Comparison of ENCODE assay signal across 8 cellular contexts in genomic region chr5:112146323-112146848, GRCh38.
DNase-seq lines count a peak whose midpoint lies in the region; ATAC-seq and TF ChIP-seq lines count a peak whose summit lies in the region.

No MANE protein-coding gene starts in this region.

- DNase-seq in EH (ENCODE audit: low read depth) = peak; percentile 87
- DNase-seq in foreskin keratinocyte = peak; percentile 75 to 85
- DNase-seq in activated T-helper 1 cell treated with anti-CD3 and anti-CD28 coated beads, Interleukin-12 subunit alpha, Interleukin-12 subunit beta, Interleukin-2, Interleukin-4 antibody, amounts not matched to agents 30 ng/mL and 10 ng/mL and 1 ng/mL, durations not matched to agents 14 hours and 24 hours and 36 hours (ENCODE audit: low spot score) = no peak
- DNase-seq in CD4-positive, alpha-beta T cell = no peak
- no peak for DNase-seq in NK-92 treated with Interleukin-12 subunit alpha and Interleukin-12 subunit beta, amount 100 ng/mL, for 24 hours (lab: John Stamatoyannopoulos, UW)
- DNase-seq in WERI-Rb-1 = no peak

- no peaks in the 10 kb centered on the region for H3K9me3 Mint-ChIP-seq in activated T-helper 1 cell treated with anti-CD3 and anti-CD28 coated beads, Interleukin-12 subunit alpha, Interleukin-12 subunit beta, Interleukin-2, Interleukin-4 antibody, amounts not matched to agents 30 ng/mL and 10 ng/mL and 1 ng/mL, durations not matched to agents 14 hours and 24 hours and 36 hours
- no peaks in the 10 kb centered on the region for H3K9me3 Mint-ChIP-seq in CD4-positive, alpha-beta T cell

- H3K4me3 Mint-ChIP-seq in activated T-helper 1 cell treated with anti-CD3 and anti-CD28 coated beads, Interleukin-12 subunit alpha, Interleukin-12 subunit beta, Interleukin-2, Interleukin-4 antibody, amounts not matched to agents 30 ng/mL and 10 ng/mL and 1 ng/mL, durations not matched to agents 14 hours and 24 hours and 36 hours = no peak overlapping the region
- no peak overlapping the region for H3K4me3 Mint-ChIP-seq in CD4-positive, alpha-beta T cell

- H3K4me3 ChIP-seq in WERI-Rb-1 (ENCODE audit: low read depth, low read length) = no peak overlapping the region

- no peaks in the 10 kb centered on the region for H3K4me1 Mint-ChIP-seq in activated T-helper 1 cell treated with anti-CD3 and anti-CD28 coated beads, Interleukin-12 subunit alpha, Interleukin-12 subunit beta, Interleukin-2, Interleukin-4 antibody, amounts not matched to agents 30 ng/mL and 10 ng/mL and 1 ng/mL, durations not matched to agents 14 hours and 24 hours and 36 hours (ENCODE audit: low read depth)
- no peaks in the 10 kb centered on the region for H3K4me1 Mint-ChIP-seq in CD4-positive, alpha-beta T cell (ENCODE audit: low read depth)

- H3K27me3 ChIP-seq in foreskin keratinocyte (no peaks in the 10 kb centered on the region), WERI-Rb-1 (ENCODE audit: insufficient read depth, low read depth, severe bottlenecking) (no peaks in the 10 kb centered on the region)
- H3K27me3 ChIP-seq in CD4-positive, alpha-beta T cell (ENCODE audit: control insufficient read depth, insufficient read depth, low read length) = no peaks in the 10 kb centered on the region

- intact Hi-C loops in activated T-helper 1 cell treated with anti-CD3 and anti-CD28 coated beads, Interleukin-12 subunit alpha, Interleukin-12 subunit beta, Interleukin-2, Interleukin-4 antibody, amounts not matched to agents 30 ng/mL and 10 ng/mL and 1 ng/mL, durations not matched to agents 14 hours and 24 hours and 36 hours (cut with micrococcal nuclease) = loop anchor here (2.0 kb wide), 1 partner anchor 868 kb away; no protein-coding TSS in a partner anchor
- intact Hi-C loops in CD4-positive, alpha-beta T cell (cut with DNase I, micrococcal nuclease) = loop anchor here in 1 of 2 experiments (2.0 to 5.0 kb wide), 3 partner anchors 864 to 1389 kb away; no protein-coding TSS in a partner anchor

- H3K9me3 ChIP-seq in CD4-positive, alpha-beta T cell (ENCODE audit: control insufficient read depth, low read length) = no peaks in the 10 kb centered on the region
- H3K9me3 ChIP-seq in WERI-Rb-1 (ENCODE audit: severe bottlenecking) = peaks cover 5% of the 10 kb centered on the region

- peaks cover 6% of the 10 kb centered on the region for H3K27me3 Mint-ChIP-seq in activated T-helper 1 cell treated with anti-CD3 and anti-CD28 coated beads, Interleukin-12 subunit alpha, Interleukin-12 subunit beta, Interleukin-2, Interleukin-4 antibody, amounts not matched to agents 30 ng/mL and 10 ng/mL and 1 ng/mL, durations not matched to agents 14 hours and 24 hours and 36 hours (ENCODE audit: insufficient read depth)
- H3K27me3 Mint-ChIP-seq in CD4-positive, alpha-beta T cell = peaks cover 9% of the 10 kb centered on the region

- peak; percentile 45 for TF ChIP-seq CTCF in foreskin keratinocyte (conservative IDR thresholded peaks at IDR 0.05)
- TF ChIP-seq CTCF in CD4-positive, alpha-beta T cell (IDR thresholded peaks at IDR 0.05) = no peak
- TF ChIP-seq CTCF in WERI-Rb-1 (IDR thresholded peaks at IDR 0.05; ENCODE audit: low read depth, low read length) = no peak

- ATAC-seq in GM21447 (IDR thresholded peaks at IDR 0.05; ENCODE audit: unreplicated experiment) (peak; percentile 56), HG03521 (IDR thresholded peaks at IDR 0.05; ENCODE audit: unreplicated experiment) (peak; percentile 56), foreskin keratinocyte (peak; percentile 64)
- ATAC-seq in CD4-positive, alpha-beta T cell (ENCODE audit: poor library complexity) = no peak

- POLR2A ChIA-PET in CD4-positive, alpha-beta T cell (lab: Charles Lee) = no interaction called here

- no peak overlapping the region for H3K27ac Mint-ChIP-seq in activated T-helper 1 cell treated with anti-CD3 and anti-CD28 coated beads, Interleukin-12 subunit alpha, Interleukin-12 subunit beta, Interleukin-2, Interleukin-4 antibody, amounts not matched to agents 30 ng/mL and 10 ng/mL and 1 ng/mL, durations not matched to agents 14 hours and 24 hours and 36 hours
- H3K27ac Mint-ChIP-seq in CD4-positive, alpha-beta T cell = no peak overlapping the region

- peaks cover 3% of the 10 kb centered on the region for H3K4me1 ChIP-seq in foreskin keratinocyte

- no peaks in the 10 kb centered on the region for H3K36me3 Mint-ChIP-seq in activated T-helper 1 cell treated with anti-CD3 and anti-CD28 coated beads, Interleukin-12 subunit alpha, Interleukin-12 subunit beta, Interleukin-2, Interleukin-4 antibody, amounts not matched to agents 30 ng/mL and 10 ng/mL and 1 ng/mL, durations not matched to agents 14 hours and 24 hours and 36 hours (ENCODE audit: low read depth)
- no peaks in the 10 kb centered on the region for H3K36me3 Mint-ChIP-seq in CD4-positive, alpha-beta T cell (ENCODE audit: low read depth)

- CTCF ChIA-PET in CD4-positive, alpha-beta T cell (lab: Charles Lee) = no interaction called here

- no peaks in the 10 kb centered on the region for H3K36me3 ChIP-seq in WERI-Rb-1

- H3K27ac ChIP-seq in foreskin keratinocyte (no peak overlapping the region), WERI-Rb-1 (no peak overlapping the region)
- no peak overlapping the region for H3K27ac ChIP-seq in CD4-positive, alpha-beta T cell (ENCODE audit: low read depth, low read length)

Comparison
In these comparisons a context has a peak if more than half of its experiments do, and no peak if none do; other contexts are left out.
1. DNase-seq: peak in EH (single experiment) and foreskin keratinocyte (2 of 2); none in activated T-helper 1 cell treated with anti-CD3 and anti-CD28 coated beads, Interleukin-12 subunit alpha, Interleukin-12 subunit beta, Interleukin-2, Interleukin-4 antibody, amounts not matched to agents 30 ng/mL and 10 ng/mL and 1 ng/mL, durations not matched to agents 14 hours and 24 hours and 36 hours (single experiment), CD4-positive, alpha-beta T cell (0 of 10), NK-92 treated with Interleukin-12 subunit alpha and Interleukin-12 subunit beta, amount 100 ng/mL, for 24 hours (single experiment) and WERI-Rb-1 (single experiment).